ENCODE assay signal across 27 cellular contexts in the genomic region with DNA sequence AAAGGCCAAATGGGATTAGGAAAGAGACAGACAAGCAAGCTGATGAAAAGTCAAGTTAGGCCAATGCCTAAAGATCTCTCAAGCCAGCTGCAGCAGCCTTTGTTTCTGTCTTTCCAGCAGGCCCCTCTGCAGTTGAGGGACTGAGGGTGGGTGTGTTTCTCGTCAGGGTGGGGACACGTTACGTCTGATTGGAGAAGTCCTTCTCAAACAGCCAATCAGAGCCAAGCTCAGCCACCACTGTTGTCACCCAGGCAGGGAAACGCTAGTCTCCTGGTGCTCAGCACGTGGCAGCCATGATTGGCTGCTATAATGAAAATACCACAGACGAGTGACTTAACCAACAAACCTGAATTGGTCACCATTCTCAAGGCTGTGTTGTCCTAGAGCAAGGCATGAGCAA.
"Had no signal": no experiment of that assay in that cellular context is flagged by ENCODE, and none has a peak within 500 bp of the region (broad histone marks: within the 10 kb centered on the region; RNA-seq: fewer than 3 reads in every experiment).

No MANE protein-coding gene starts in this region.

- H3K4me1 ChIP-seq: colonic mucosa, lower lobe of right lung, prostate gland, right atrium auricular region, suprapubic skin, transverse colon, upper lobe of right lung, uterus had no signal

- H3K36me3 Mint-ChIP-seq: natural killer cell had no signal

- DNase-seq: colonic mucosa; effector CD8-positive, alpha-beta T cell; erythroblast; hypothalamus; left ventricle myocardium superior; lower lobe of right lung; natural killer cell; stimulated activated CD4-positive, alpha-beta T cell treated with anti-CD3 and anti-CD28 coated beads, Interleukin-12 subunit alpha, Interleukin-12 subunit beta, amount 100 ng/mL, for 4 hours; stimulated activated CD4-positive, alpha-beta T cell treated with anti-CD3 and anti-CD28 coated beads, Interleukin-1b, Interleukin-23, amount 100 ng/mL, for 48 hours; stimulated activated CD4-positive, alpha-beta T cell treated with anti-CD3 and anti-CD28 coated beads, Interleukin-4, amount 100 ng/mL, for 1 hour; stimulated activated CD8-positive, alpha-beta memory T cell treated with anti-CD3 and anti-CD28 coated beads, Interleukin-4, amount 100 ng/mL, for 48 hours; stimulated activated naive CD4-positive, alpha-beta T cell; stimulated activated naive CD8-positive, alpha-beta T cell treated with anti-CD3 and anti-CD28 coated beads, Interleukin-15, amount 100 ng/mL, for 72 hours; transverse colon; upper lobe of right lung; uterus had no signal

- H3K27ac ChIP-seq: colonic mucosa, lower lobe of right lung, parathyroid adenoma, prostate gland, right atrium auricular region, suprapubic skin, transverse colon, upper lobe of right lung, uterus had no signal

- H3K27me3 ChIP-seq: colonic mucosa, right atrium auricular region, suprapubic skin, transverse colon, upper lobe of right lung, uterus had no signal

- H3K4me2 ChIP-seq: smooth muscle cell had no signal

- H3K79me2 ChIP-seq: parathyroid adenoma had no signal

- ATAC-seq: left ventricle myocardium superior; lower lobe of right lung; natural killer cell; sciatic nerve; stimulated activated naive CD8-positive, alpha-beta T cell treated with anti-CD3 and anti-CD28 coated beads, Interleukin-15, amount 100 ng/mL, for 72 hours; upper lobe of right lung had no signal

- H3K9ac ChIP-seq: parathyroid adenoma had no signal

- H3K4me3 ChIP-seq: colonic mucosa, lower lobe of right lung, prostate gland, right atrium auricular region, smooth muscle cell, suprapubic skin, transverse colon, upper lobe of right lung, uterus had no signal

- H3K4me1 Mint-ChIP-seq: natural killer cell; stimulated activated naive CD8-positive, alpha-beta T cell treated with anti-CD3 and anti-CD28 coated beads, Interleukin-15, amount 100 ng/mL, for 72 hours had no signal

- H3K4me3 Mint-ChIP-seq: dendritic cell treated with granulocyte-macrophage colony-stimulating factor and Interleukin-4, amounts not matched to agents 40 ng/mL and 50 ng/mL, for 4 days; natural killer cell; neural crest cell; stimulated activated naive CD8-positive, alpha-beta T cell treated with anti-CD3 and anti-CD28 coated beads, Interleukin-15, amount 100 ng/mL, for 72 hours had no signal

- H3K36me3 ChIP-seq: colonic mucosa, lower lobe of right lung, prostate gland, right atrium auricular region, suprapubic skin, transverse colon, upper lobe of right lung, uterus had no signal

- H3K9me3 ChIP-seq: colonic mucosa, lower lobe of right lung, prostate gland, right atrium auricular region, suprapubic skin, transverse colon, upper lobe of right lung, uterus had no signal

- H3K9me3 Mint-ChIP-seq: dendritic cell treated with granulocyte-macrophage colony-stimulating factor and Interleukin-4, amounts not matched to agents 40 ng/mL and 50 ng/mL, for 4 days; neural crest cell; stimulated activated naive CD8-positive, alpha-beta T cell treated with anti-CD3 and anti-CD28 coated beads, Interleukin-15, amount 100 ng/mL, for 72 hours had no signal

- FAIRE-seq: endometrium, frontal cortex, keratinocyte had no signal

- H3K27ac Mint-ChIP-seq: dendritic cell treated with granulocyte-macrophage colony-stimulating factor and Interleukin-4, amounts not matched to agents 40 ng/mL and 50 ng/mL, for 4 days; natural killer cell; stimulated activated naive CD8-positive, alpha-beta T cell treated with anti-CD3 and anti-CD28 coated beads, Interleukin-15, amount 100 ng/mL, for 72 hours had no signal

- H2AFZ ChIP-seq: parathyroid adenoma had no signal

- H3K27me3 Mint-ChIP-seq: dendritic cell treated with granulocyte-macrophage colony-stimulating factor and Interleukin-4, amounts not matched to agents 40 ng/mL and 50 ng/mL, for 4 days had no signal
